10 cellular contexts compared by ENCODE assay signal in genomic region chr11:43580735-43581369, GRCh38.
DNase-seq lines count a peak whose midpoint lies in the region; ATAC-seq and TF ChIP-seq lines count a peak whose summit lies in the region.
"Had no signal": no experiment of that assay in that cellular context is flagged by ENCODE, and none has a peak within 500 bp of the region (broad histone marks: within the 10 kb centered on the region; RNA-seq: fewer than 3 reads in every experiment).

No MANE protein-coding gene starts in this region.

- no peak for TF ChIP-seq CTCF in Panc1 (IDR thresholded peaks at IDR 0.05)
- TF ChIP-seq CTCF in esophagus squamous epithelium (IDR thresholded peaks at IDR 0.05) = no peak

- no peak for TF ChIP-seq POLR2A in esophagus squamous epithelium (IDR thresholded peaks at IDR 0.05)

- no peaks in the 10 kb centered on the region for H3K9me3 ChIP-seq in Panc1 (ENCODE audit: control insufficient read depth, insufficient read depth, low read depth, low read length)
- no peaks in the 10 kb centered on the region for H3K9me3 ChIP-seq in esophagus squamous epithelium

- in situ Hi-C loops in Panc1 (cut with HindIII; ENCODE audit: low pct_unique_long_range_greater_than_20kb, low sequenced_read_pairs) = no loop called here

- intact Hi-C loops in Panc1 (cut with micrococcal nuclease; ENCODE audit: unreplicated experiment) = no loop called here
- intact Hi-C loops in esophagus squamous epithelium (cut with DNase I) = no loop called here

- H3K4me3 ChIP-seq in Panc1 (ENCODE audit: low read depth in 2 of 2, low read length in 2 of 2) = peak overlapping the region; percentile 37 to 67
- peak overlapping the region in 3 of 4 donors; percentile 12 to 41 (median 13) for H3K4me3 ChIP-seq in esophagus squamous epithelium
- peak overlapping the region; percentile 55 for H3K4me3 ChIP-seq in skeletal muscle cell (ENCODE audit: low read depth, low read length)
- H3K4me3 ChIP-seq: skin epidermis had no signal

- H3K36me3 ChIP-seq in Panc1 (ENCODE audit: control insufficient read depth, insufficient read depth, low read length) (no peaks in the 10 kb centered on the region), esophagus squamous epithelium (no peaks in the 10 kb centered on the region)

- POLR2A ChIA-PET in Panc1 (lab: Charles Lee) = interaction anchor here (0.6 kb wide), 1 partner anchor 20 kb away, joined by 5 read pairs; no protein-coding TSS in a partner anchor

- no TSS peak for BruUV-seq in Panc1 (replicated peaks; lab: Mats Ljungman, UMichigan)

- peak; percentile 56 for DNase-seq in DMS 273 (lab: John Stamatoyannopoulos, UW; ENCODE audit: unreplicated experiment)
- DNase-seq in DMS 273 treated with DMSO at 0.1 percent for 48 hours (lab: John Stamatoyannopoulos, UW) = no peak
- DNase-seq in Panc1 (ENCODE audit: low read depth, low spot score) = no peak
- no peak for DNase-seq in esophagus squamous epithelium (lab: John Stamatoyannopoulos, UW)
- no peak for DNase-seq in skeletal muscle cell (ENCODE audit: low read depth)
- no peak for DNase-seq in HPDE6-E6E7 (ENCODE audit: extremely low spot score)

- H3K27me3 ChIP-seq in Panc1 (ENCODE audit: control insufficient read depth, insufficient read depth, low read length) (peaks cover 38% of the 10 kb centered on the region), esophagus squamous epithelium (peaks cover 16 to 99% (median 57%) of the 10 kb centered on the region in 4 donors)

- 1 to 2% methylated on average over 12 to 22 of the region's 39 CpGs for WGBS in esophagus squamous epithelium, 2 donors

- H3K4me1 ChIP-seq in Panc1 (ENCODE audit: control insufficient read depth, insufficient read depth, low read length) (peaks cover 21% of the 10 kb centered on the region), esophagus squamous epithelium (peaks cover 28 to 58% (median 31%) of the 10 kb centered on the region in 3 donors)

- no peak overlapping the region for H3K27ac ChIP-seq in Panc1 (ENCODE audit: low read length)
- no peak overlapping the region for H3K27ac ChIP-seq in esophagus squamous epithelium
- H3K27ac ChIP-seq: 22Rv1, skin epidermis had no signal

- CTCF ChIA-PET in Panc1 (lab: Charles Lee) = interaction anchor here (0.6 to 1.2 kb wide), 3 partner anchors 13 to 77 kb away, joined by 3 to 4 read pairs (median 3); no protein-coding TSS in a partner anchor

- ATAC-seq in Panc1 = no peak
- ATAC-seq in GM19035 (IDR thresholded peaks at IDR 0.05; ENCODE audit: unreplicated experiment) = no peak
- ATAC-seq in HG03354 (IDR thresholded peaks at IDR 0.05; ENCODE audit: poor library complexity, severe bottlenecking, unreplicated experiment) = no peak
